8 cellular contexts compared by ENCODE assay signal in genomic region chr15:43440721-43441281, GRCh38. TPM values are rescaled to one million over a fixed set of nuclear protein-coding genes. Genes with fewer than 3 reads are reported as not detected.
DNase-seq lines count a peak whose midpoint lies in the region; ATAC-seq and TF ChIP-seq lines count a peak whose summit lies in the region.

No MANE protein-coding gene starts in this region.

- TF ChIP-seq CTCF in AG09309 (IDR thresholded peaks at IDR 0.05; ENCODE audit: control insufficient read depth, insufficient read depth, low read depth, low read length, missing control alignments) (peak; percentile 57), Loucy (conservative IDR thresholded peaks at IDR 0.05; ENCODE audit: low read length) (peak; percentile 61)

- H3K79me2 ChIP-seq in Loucy (ENCODE audit: insufficient read depth, low read length) = no peaks in the 10 kb centered on the region

- peak overlapping the region; percentile 85 for H3K27ac ChIP-seq in cingulate gyrus (ENCODE audit: low read depth, low read length)

- ATAC-seq in GM18517 (IDR thresholded peaks at IDR 0.05; ENCODE audit: unreplicated experiment) = peak; percentile 61
- ATAC-seq in left lobe of liver = peak; percentile 99
- no peak for ATAC-seq in HG03095 (IDR thresholded peaks at IDR 0.05; ENCODE audit: unreplicated experiment)

- H3K9me3 ChIP-seq in Loucy (ENCODE audit: insufficient read depth, low read depth, low read length) = no peaks in the 10 kb centered on the region

- no peak overlapping the region for H3K4me2 ChIP-seq in Loucy (ENCODE audit: low read depth, low read length, poor library complexity, severe bottlenecking)

- H2AFZ ChIP-seq in Loucy (ENCODE audit: low read length) = no peak overlapping the region

- H3K4me3 ChIP-seq in AG09309 (ENCODE audit: control insufficient read depth, low read depth, low read length) (no peak overlapping the region), Loucy (ENCODE audit: low read length, poor library complexity, severe bottlenecking) (no peak overlapping the region)

- H3K36me3 ChIP-seq in Loucy (ENCODE audit: insufficient read depth, low read length) = peaks cover 52% of the 10 kb centered on the region; the same call in 1 of the 2 replicates

- peaks cover 6% of the 10 kb centered on the region for H3K4me1 ChIP-seq in Loucy (ENCODE audit: insufficient read depth, low read length, poor library complexity, severe bottlenecking)

- H4K20me1 ChIP-seq in Loucy (ENCODE audit: insufficient read depth, low read length, poor library complexity, severe bottlenecking) = no peaks in the 10 kb centered on the region

- DNase-seq in AG09309 (ENCODE audit: low read depth) (peak; percentile 95), SKM-1 treated with dmso at 0.1 percent for 144 hours (lab: John Stamatoyannopoulos, UW; ENCODE audit: unreplicated experiment) (peak; percentile 97), left lobe of liver (ENCODE audit: low spot score) (peak; percentile 54)
- DNase-seq in stimulated activated CD8-positive, alpha-beta memory T cell treated with anti-CD3 and anti-CD28 coated beads, Interleukin-12 subunit alpha, Interleukin-12 subunit beta, amount 100 ng/mL, for 24 hours (ENCODE audit: extremely low read depth) = peak; percentile 2

- H3F3A ChIP-seq in Loucy (ENCODE audit: low read depth) = no peaks in the 10 kb centered on the region; the same call in 1 of the 2 replicates

- H3K27me3 ChIP-seq in Loucy (ENCODE audit: insufficient read depth, low read length, poor library complexity, severe bottlenecking) = no peaks in the 10 kb centered on the region

- no peak overlapping the region for H3K9ac ChIP-seq in Loucy (ENCODE audit: low read depth, low read length, poor library complexity, severe bottlenecking)

- H3K9me2 ChIP-seq in Loucy (replicated peaks; ENCODE audit: low read depth, low read length) = no peaks in the 10 kb centered on the region

RNA-seq across cellular contexts. Expression of gene TP53BP1, which starts 52.2 kb away (rescaled TPM):
- 5.8 TPM for total RNA-seq in left lobe of liver

Comparison
In these comparisons a context has a peak if more than half of its experiments do, and no peak if none do; other contexts are left out.
1. DNase-seq: peak in every context shown above with its lines; median percentile 97 in SKM-1 treated with dmso at 0.1 percent for 144 hours; 95 in AG09309; 54 in left lobe of liver; 2 in stimulated activated CD8-positive, alpha-beta memory T cell treated with anti-CD3 and anti-CD28 coated beads, Interleukin-12 subunit alpha, Interleukin-12 subunit beta, amount 100 ng/mL, for 24 hours.